22 cellular contexts compared by ENCODE assay signal in the genomic region with DNA sequence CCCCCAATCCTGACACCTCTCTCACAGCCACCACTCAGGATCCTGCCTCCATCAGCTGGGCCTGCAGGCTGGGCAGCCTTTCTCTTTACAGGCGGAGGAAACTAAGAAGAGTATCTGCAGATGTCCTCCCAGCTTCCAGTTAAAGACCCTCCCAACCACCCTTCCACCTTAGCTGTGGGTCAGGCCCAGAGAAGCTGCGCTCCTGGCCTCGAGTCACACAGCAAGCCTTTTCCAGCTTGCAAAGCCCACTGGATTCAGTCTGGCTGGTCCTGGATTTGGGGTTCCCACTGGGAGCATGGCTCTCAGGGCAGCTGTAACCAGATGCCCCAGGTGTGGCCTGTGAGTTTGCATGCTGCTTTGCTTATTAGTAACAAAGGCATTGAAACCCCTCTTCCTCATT. TPM values are rescaled to one million over a fixed set of nuclear protein-coding genes. Genes with fewer than 3 reads are reported as not detected.
DNase-seq lines count a peak whose midpoint lies in the region; ATAC-seq and TF ChIP-seq lines count a peak whose summit lies in the region.
"Had no signal": no experiment of that assay in that cellular context is flagged by ENCODE, and none has a peak within 500 bp of the region (broad histone marks: within the 10 kb centered on the region; RNA-seq: fewer than 3 reads in every experiment).

No MANE protein-coding gene starts in this region.

- H3K4me1 Mint-ChIP-seq in CD8-positive, alpha-beta T cell (ENCODE audit: low read depth) = peaks cover 24% of the 10 kb centered on the region
- H3K4me1 Mint-ChIP-seq in T-helper 17 cell (peaks cover 16% of the 10 kb centered on the region), memory B cell (peaks cover 31% of the 10 kb centered on the region)
- H3K4me1 Mint-ChIP-seq in activated CD8-positive, alpha-beta memory T cell treated with anti-CD3 and anti-CD28 coated beads, Interleukin-2, amount 10 ng/mL, durations not matched to agents 7 days and 5 days = peaks cover 16% of the 10 kb centered on the region
- peaks cover 21% of the 10 kb centered on the region for H3K4me1 Mint-ChIP-seq in activated CD4-positive, alpha-beta T cell treated with anti-CD3 and anti-CD28 coated beads for 36 hours

- H3K4me3 ChIP-seq in CD8-positive, alpha-beta T cell (ENCODE audit: low read depth, low read length) = no peak overlapping the region
- H3K4me3 ChIP-seq in stomach smooth muscle (ENCODE audit: low read length in 2 of 2) = no peak overlapping the region
- H3K4me3 ChIP-seq: SJCRH30 had no signal

- TF ChIP-seq CTCF in CD8-positive, alpha-beta T cell (IDR thresholded peaks at IDR 0.05) = no peak

- CTCF ChIA-PET in CD8-positive, alpha-beta T cell (lab: Charles Lee) = interaction anchor here (1.5 to 1.6 kb wide), 2 partner anchors 29 to 47 kb away, joined by 8 read pairs; no protein-coding TSS in a partner anchor
- CTCF ChIA-PET in activated CD8-positive, alpha-beta memory T cell treated with anti-CD3 and anti-CD28 coated beads, Interleukin-2, amount 10 ng/mL, durations not matched to agents 7 days and 5 days (lab: Charles Lee) = interaction anchor here (1.5 to 2.5 kb wide), 3 partner anchors 9 to 46 kb away, joined by 5 to 8 read pairs (median 5); no protein-coding TSS in a partner anchor
- CTCF ChIA-PET in activated CD4-positive, alpha-beta T cell treated with anti-CD3 and anti-CD28 coated beads for 36 hours (lab: Charles Lee) = interaction anchor here (0.8 kb wide), 1 partner anchor 46 kb away, joined by 3 read pairs; no protein-coding TSS in a partner anchor

- peaks cover 22% of the 10 kb centered on the region for H3K4me1 ChIP-seq in CD8-positive, alpha-beta T cell (ENCODE audit: insufficient read depth, low read length)
- H3K4me1 ChIP-seq in stomach smooth muscle (ENCODE audit: control insufficient read depth, insufficient read depth, low read length) = peaks cover 79% of the 10 kb centered on the region
- H3K4me1 ChIP-seq: SJCRH30 had no signal

- DNase-seq in CD8-positive, alpha-beta T cell = no peak
- no peak for DNase-seq in T-helper 17 cell
- DNase-seq in memory B cell (ENCODE audit: low spot score in 2 of 2) = no peak
- DNase-seq in activated CD8-positive, alpha-beta memory T cell treated with anti-CD3 and anti-CD28 coated beads, Interleukin-2, amount 10 ng/mL, durations not matched to agents 7 days and 5 days = no peak
- DNase-seq in medulla oblongata (ENCODE audit: extremely low spot score) = no peak
- DNase-seq in activated CD4-positive, alpha-beta T cell treated with anti-CD3 and anti-CD28 coated beads for 36 hours = no peak
- DNase-seq: activated CD8-positive, alpha-beta T cell treated with anti-CD3 and anti-CD28 coated beads for 36 hours; activated T-cell treated with anti-CD3 and anti-CD28 coated beads, Interleukin-2, amount 50 U/mL, for 72 hours; dermis blood vessel endothelial cell; left lung; NCI-H187; SJCRH30; stimulated activated CD4-positive, alpha-beta T cell treated with anti-CD3 and anti-CD28 coated beads, Interleukin-15, amount 100 ng/mL, for 24 hours; T-helper 2 cell; WERI-Rb-1 had no signal

- no peaks in the 10 kb centered on the region for H3K27me3 Mint-ChIP-seq in CD8-positive, alpha-beta T cell (ENCODE audit: low read depth)
- no peaks in the 10 kb centered on the region for H3K27me3 Mint-ChIP-seq in T-helper 17 cell
- no peaks in the 10 kb centered on the region for H3K27me3 Mint-ChIP-seq in memory B cell
- H3K27me3 Mint-ChIP-seq in activated CD8-positive, alpha-beta memory T cell treated with anti-CD3 and anti-CD28 coated beads, Interleukin-2, amount 10 ng/mL, durations not matched to agents 7 days and 5 days = peaks cover 12% of the 10 kb centered on the region
- H3K27me3 Mint-ChIP-seq in activated CD4-positive, alpha-beta T cell treated with anti-CD3 and anti-CD28 coated beads for 36 hours = no peaks in the 10 kb centered on the region
- H3K27me3 Mint-ChIP-seq: activated CD8-positive, alpha-beta T cell treated with anti-CD3 and anti-CD28 coated beads for 36 hours had no signal

- H3K27me3 ChIP-seq in CD8-positive, alpha-beta T cell (ENCODE audit: insufficient read depth, low read length) = no peaks in the 10 kb centered on the region
- H3K27me3 ChIP-seq in stomach smooth muscle (ENCODE audit: control insufficient read depth in 1 of 2, insufficient read depth in 2 of 2, low read length in 2 of 2) = no peaks in the 10 kb centered on the region
- H3K27me3 ChIP-seq: left lung, SJCRH30 had no signal

- no peak for ATAC-seq in CD8-positive, alpha-beta T cell
- ATAC-seq in T-helper 17 cell (no peak), memory B cell (ENCODE audit: low read depth) (no peak)
- ATAC-seq in activated CD8-positive, alpha-beta memory T cell treated with anti-CD3 and anti-CD28 coated beads, Interleukin-2, amount 10 ng/mL, durations not matched to agents 7 days and 5 days = no peak
- ATAC-seq in activated CD4-positive, alpha-beta T cell treated with anti-CD3 and anti-CD28 coated beads for 36 hours = no peak
- ATAC-seq: HCT116; stimulated activated effector memory CD8-positive, alpha-beta T cell treated with anti-CD3 and anti-CD28 coated beads, Interleukin-12 subunit alpha, Interleukin-12 subunit beta, amount 100 ng/mL, for 72 hours had no signal

- H3K36me3 ChIP-seq in CD8-positive, alpha-beta T cell (ENCODE audit: insufficient read depth, low read length) = no peaks in the 10 kb centered on the region
- H3K36me3 ChIP-seq in stomach smooth muscle (ENCODE audit: control insufficient read depth in 2 of 2, insufficient read depth in 2 of 2, low read length in 2 of 2) = no peaks in the 10 kb centered on the region
- H3K36me3 ChIP-seq: left lung, SJCRH30, WERI-Rb-1 had no signal

- no peaks in the 10 kb centered on the region for H3K9me3 Mint-ChIP-seq in CD8-positive, alpha-beta T cell
- no peaks in the 10 kb centered on the region for H3K9me3 Mint-ChIP-seq in memory B cell
- H3K9me3 Mint-ChIP-seq in activated CD8-positive, alpha-beta memory T cell treated with anti-CD3 and anti-CD28 coated beads, Interleukin-2, amount 10 ng/mL, durations not matched to agents 7 days and 5 days (ENCODE audit: low read depth) = no peaks in the 10 kb centered on the region
- H3K9me3 Mint-ChIP-seq in activated CD4-positive, alpha-beta T cell treated with anti-CD3 and anti-CD28 coated beads for 36 hours (ENCODE audit: low read depth) = no peaks in the 10 kb centered on the region
- H3K9me3 Mint-ChIP-seq: activated CD8-positive, alpha-beta T cell treated with anti-CD3 and anti-CD28 coated beads for 36 hours; activated naive CD4-positive, alpha-beta T cell treated with anti-CD3 and anti-CD28 coated beads, Interleukin-2, amount 50 U/mL, for 72 hours; activated T-cell treated with anti-CD3 and anti-CD28 coated beads, Interleukin-2, amount 50 U/mL, for 72 hours; brain; stimulated activated effector memory CD8-positive, alpha-beta T cell treated with anti-CD3 and anti-CD28 coated beads, Interleukin-12 subunit alpha, Interleukin-12 subunit beta, amount 100 ng/mL, for 72 hours; type B pancreatic cell had no signal

- POLR2A ChIA-PET in CD8-positive, alpha-beta T cell (lab: Charles Lee) = interaction anchor here (0.9 kb wide), 1 partner anchor 19 kb away, joined by 3 read pairs; no protein-coding TSS in a partner anchor
- POLR2A ChIA-PET in activated CD4-positive, alpha-beta T cell treated with anti-CD3 and anti-CD28 coated beads for 36 hours (lab: Charles Lee) = no interaction called here

- H3K9me3 ChIP-seq in CD8-positive, alpha-beta T cell (ENCODE audit: low read length) = no peaks in the 10 kb centered on the region
- H3K9me3 ChIP-seq in T-helper 17 cell (ENCODE audit: control insufficient read depth, low read length, poor library complexity, severe bottlenecking) (no peaks in the 10 kb centered on the region), stomach smooth muscle (ENCODE audit: control insufficient read depth in 2 of 2, low read length in 2 of 2) (no peaks in the 10 kb centered on the region)
- H3K9me3 ChIP-seq: left lung, SJCRH30 had no signal

- H3K36me3 Mint-ChIP-seq in CD8-positive, alpha-beta T cell = no peaks in the 10 kb centered on the region
- H3K36me3 Mint-ChIP-seq in T-helper 17 cell (ENCODE audit: low read depth) (no peaks in the 10 kb centered on the region), memory B cell (no peaks in the 10 kb centered on the region)
- H3K36me3 Mint-ChIP-seq in activated CD8-positive, alpha-beta memory T cell treated with anti-CD3 and anti-CD28 coated beads, Interleukin-2, amount 10 ng/mL, durations not matched to agents 7 days and 5 days = no peaks in the 10 kb centered on the region
- H3K36me3 Mint-ChIP-seq in activated CD4-positive, alpha-beta T cell treated with anti-CD3 and anti-CD28 coated beads for 36 hours (ENCODE audit: low read depth) = no peaks in the 10 kb centered on the region
- H3K36me3 Mint-ChIP-seq: activated naive CD4-positive, alpha-beta T cell treated with anti-CD3 and anti-CD28 coated beads, Interleukin-2, amount 50 U/mL, for 72 hours; brain; stimulated activated effector memory CD8-positive, alpha-beta T cell treated with anti-CD3 and anti-CD28 coated beads, Interleukin-12 subunit alpha, Interleukin-12 subunit beta, amount 100 ng/mL, for 72 hours; type B pancreatic cell had no signal

- no peak overlapping the region for H3K9ac ChIP-seq in stomach smooth muscle (ENCODE audit: low read length in 2 of 2)

- H3K27ac Mint-ChIP-seq in CD8-positive, alpha-beta T cell = no peak overlapping the region
- H3K27ac Mint-ChIP-seq in T-helper 17 cell (peak overlapping the region; percentile 74), memory B cell (peak overlapping the region; percentile 21)
- H3K27ac Mint-ChIP-seq in activated CD8-positive, alpha-beta memory T cell treated with anti-CD3 and anti-CD28 coated beads, Interleukin-2, amount 10 ng/mL, durations not matched to agents 7 days and 5 days = no peak overlapping the region
- no peak overlapping the region for H3K27ac Mint-ChIP-seq in activated CD4-positive, alpha-beta T cell treated with anti-CD3 and anti-CD28 coated beads for 36 hours
- H3K27ac Mint-ChIP-seq: activated CD8-positive, alpha-beta T cell treated with anti-CD3 and anti-CD28 coated beads for 36 hours; activated T-cell treated with anti-CD3 and anti-CD28 coated beads, Interleukin-2, amount 50 U/mL, for 72 hours; type B pancreatic cell had no signal

- intact Hi-C loops in CD8-positive, alpha-beta T cell (cut with DNase I, micrococcal nuclease) = loop anchor here (2.0 to 5.0 kb wide), 5 partner anchors 91 to 179 kb away; a partner anchor contains a TSS
- intact Hi-C loops in activated CD4-positive, alpha-beta T cell treated with anti-CD3 and anti-CD28 coated beads for 36 hours (cut with DNase I, micrococcal nuclease) = no loop called here

- peak overlapping the region; percentile 26 for H3K4me3 Mint-ChIP-seq in CD8-positive, alpha-beta T cell
- H3K4me3 Mint-ChIP-seq in T-helper 17 cell (no peak overlapping the region), memory B cell (peak overlapping the region; percentile 34)
- no peak overlapping the region for H3K4me3 Mint-ChIP-seq in activated CD8-positive, alpha-beta memory T cell treated with anti-CD3 and anti-CD28 coated beads, Interleukin-2, amount 10 ng/mL, durations not matched to agents 7 days and 5 days
- H3K4me3 Mint-ChIP-seq in activated CD4-positive, alpha-beta T cell treated with anti-CD3 and anti-CD28 coated beads for 36 hours = no peak overlapping the region
- H3K4me3 Mint-ChIP-seq: activated CD8-positive, alpha-beta T cell treated with anti-CD3 and anti-CD28 coated beads for 36 hours had no signal

- H3K27ac ChIP-seq in CD8-positive, alpha-beta T cell (ENCODE audit: low read depth, low read length) = no peak overlapping the region
- H3K27ac ChIP-seq in stomach smooth muscle (ENCODE audit: low read length) = peak overlapping the region; percentile 83
- H3K27ac ChIP-seq: HL-60, SJCRH30, WERI-Rb-1 had no signal

RNA-seq across cellular contexts. Expression of a gene that starts 19.9 kb away (rescaled TPM):
- under 1 TPM; 0.31 to 0.35 TPM for total RNA-seq in CD8-positive, alpha-beta T cell
- total RNA-seq in T-helper 17 cell = under 1 TPM; 0.17 to 0.86 TPM
- total RNA-seq in activated CD8-positive, alpha-beta memory T cell treated with anti-CD3 and anti-CD28 coated beads, Interleukin-2, amount 10 ng/mL, durations not matched to agents 7 days and 5 days = under 1 TPM; 0.12 to 0.44 TPM
- total RNA-seq in activated CD4-positive, alpha-beta T cell treated with anti-CD3 and anti-CD28 coated beads for 36 hours = under 1 TPM; 0.43 to 0.58 TPM
- total RNA-seq: dermis blood vessel endothelial cell had no signal

RNA-seq across cellular contexts. Expression of a gene that starts 58.7 kb away (rescaled TPM):
- total RNA-seq in CD8-positive, alpha-beta T cell = 10 to 100 TPM; 31.4 to 34.2 TPM
- 10 to 100 TPM; 17.2 to 23.6 TPM for total RNA-seq in T-helper 17 cell
- total RNA-seq in activated CD8-positive, alpha-beta memory T cell treated with anti-CD3 and anti-CD28 coated beads, Interleukin-2, amount 10 ng/mL, durations not matched to agents 7 days and 5 days = 1 to 10 TPM; 2.9 to 4.4 TPM
- 1 to 10 TPM; 1.6 to 3.0 TPM for total RNA-seq in activated CD4-positive, alpha-beta T cell treated with anti-CD3 and anti-CD28 coated beads for 36 hours
- total RNA-seq: SJCRH30 had no signal

Comparison
In these comparisons a context has a peak if more than half of its experiments do, and no peak if none do; other contexts are left out.
1. H3K27ac Mint-ChIP-seq: peak in T-helper 17 cell (single experiment) and memory B cell (single experiment); none in CD8-positive, alpha-beta T cell (single experiment), activated CD8-positive, alpha-beta memory T cell treated with anti-CD3 and anti-CD28 coated beads, Interleukin-2, amount 10 ng/mL, durations not matched to agents 7 days and 5 days (single experiment) and activated CD4-positive, alpha-beta T cell treated with anti-CD3 and anti-CD28 coated beads for 36 hours (single experiment).
2. H3K4me3 Mint-ChIP-seq: peak in CD8-positive, alpha-beta T cell (single experiment) and memory B cell (single experiment); none in T-helper 17 cell (single experiment), activated CD8-positive, alpha-beta memory T cell treated with anti-CD3 and anti-CD28 coated beads, Interleukin-2, amount 10 ng/mL, durations not matched to agents 7 days and 5 days (single experiment) and activated CD4-positive, alpha-beta T cell treated with anti-CD3 and anti-CD28 coated beads for 36 hours (single experiment).
3. intact Hi-C loops: an anchor here in CD8-positive, alpha-beta T cell (2.0 to 5.0 kb wide); none called in activated CD4-positive, alpha-beta T cell treated with anti-CD3 and anti-CD28 coated beads for 36 hours.